ENCODE assay signal across 1 cellular context in genomic region chr4:2755821-2756690, GRCh38.
TF ChIP-seq lines count a peak whose summit lies in the region.

A gene with protein sequence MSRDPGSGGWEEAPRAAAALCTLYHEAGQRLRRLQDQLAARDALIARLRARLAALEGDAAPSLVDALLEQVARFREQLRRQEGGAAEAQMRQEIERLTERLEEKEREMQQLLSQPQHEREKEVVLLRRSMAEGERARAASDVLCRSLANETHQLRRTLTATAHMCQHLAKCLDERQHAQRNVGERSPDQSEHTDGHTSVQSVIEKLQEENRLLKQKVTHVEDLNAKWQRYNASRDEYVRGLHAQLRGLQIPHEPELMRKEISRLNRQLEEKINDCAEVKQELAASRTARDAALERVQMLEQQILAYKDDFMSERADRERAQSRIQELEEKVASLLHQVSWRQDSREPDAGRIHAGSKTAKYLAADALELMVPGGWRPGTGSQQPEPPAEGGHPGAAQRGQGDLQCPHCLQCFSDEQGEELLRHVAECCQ (minus strand): TSS chr4:2756336. CDS start chr4:2756289, 47 bp downstream.

TF ChIP-seq in GM12878, 131 proteins besides CTCF, POLR2A, EP300 and RAD21 (continued from another document):
- TF ChIP-seq, protein P1, sequence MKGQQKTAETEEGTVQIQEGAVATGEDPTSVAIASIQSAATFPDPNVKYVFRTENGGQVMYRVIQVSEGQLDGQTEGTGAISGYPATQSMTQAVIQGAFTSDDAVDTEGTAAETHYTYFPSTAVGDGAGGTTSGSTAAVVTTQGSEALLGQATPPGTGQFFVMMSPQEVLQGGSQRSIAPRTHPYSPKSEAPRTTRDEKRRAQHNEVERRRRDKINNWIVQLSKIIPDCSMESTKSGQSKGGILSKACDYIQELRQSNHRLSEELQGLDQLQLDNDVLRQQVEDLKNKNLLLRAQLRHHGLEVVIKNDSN (IDR thresholded peaks at IDR 0.05; ENCODE audit: borderline replicate concordance, extremely low read length, insufficient read depth, low read depth, low read length) = no peak
- TF ChIP-seq RCOR1 (conservative IDR thresholded peaks at IDR 0.05; ENCODE audit: low read depth, low read length) = no peak
- 0 out of 2 replicates have a peak, but pooled peaks have one; percentile 4 for TF ChIP-seq SMC3 (IDR thresholded peaks at IDR 0.05; ENCODE audit: borderline replicate concordance, low read length)
- no peak for TF ChIP-seq KAT2A (conservative IDR thresholded peaks at IDR 0.05; ENCODE audit: control insufficient read depth, low read depth, low read length)
- TF ChIP-seq, protein P2, sequence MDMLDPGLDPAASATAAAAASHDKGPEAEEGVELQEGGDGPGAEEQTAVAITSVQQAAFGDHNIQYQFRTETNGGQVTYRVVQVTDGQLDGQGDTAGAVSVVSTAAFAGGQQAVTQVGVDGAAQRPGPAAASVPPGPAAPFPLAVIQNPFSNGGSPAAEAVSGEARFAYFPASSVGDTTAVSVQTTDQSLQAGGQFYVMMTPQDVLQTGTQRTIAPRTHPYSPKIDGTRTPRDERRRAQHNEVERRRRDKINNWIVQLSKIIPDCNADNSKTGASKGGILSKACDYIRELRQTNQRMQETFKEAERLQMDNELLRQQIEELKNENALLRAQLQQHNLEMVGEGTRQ (IDR thresholded peaks at IDR 0.05; ENCODE audit: borderline replicate concordance, low read depth, low read length) = no peak
- TF ChIP-seq, protein P3, sequence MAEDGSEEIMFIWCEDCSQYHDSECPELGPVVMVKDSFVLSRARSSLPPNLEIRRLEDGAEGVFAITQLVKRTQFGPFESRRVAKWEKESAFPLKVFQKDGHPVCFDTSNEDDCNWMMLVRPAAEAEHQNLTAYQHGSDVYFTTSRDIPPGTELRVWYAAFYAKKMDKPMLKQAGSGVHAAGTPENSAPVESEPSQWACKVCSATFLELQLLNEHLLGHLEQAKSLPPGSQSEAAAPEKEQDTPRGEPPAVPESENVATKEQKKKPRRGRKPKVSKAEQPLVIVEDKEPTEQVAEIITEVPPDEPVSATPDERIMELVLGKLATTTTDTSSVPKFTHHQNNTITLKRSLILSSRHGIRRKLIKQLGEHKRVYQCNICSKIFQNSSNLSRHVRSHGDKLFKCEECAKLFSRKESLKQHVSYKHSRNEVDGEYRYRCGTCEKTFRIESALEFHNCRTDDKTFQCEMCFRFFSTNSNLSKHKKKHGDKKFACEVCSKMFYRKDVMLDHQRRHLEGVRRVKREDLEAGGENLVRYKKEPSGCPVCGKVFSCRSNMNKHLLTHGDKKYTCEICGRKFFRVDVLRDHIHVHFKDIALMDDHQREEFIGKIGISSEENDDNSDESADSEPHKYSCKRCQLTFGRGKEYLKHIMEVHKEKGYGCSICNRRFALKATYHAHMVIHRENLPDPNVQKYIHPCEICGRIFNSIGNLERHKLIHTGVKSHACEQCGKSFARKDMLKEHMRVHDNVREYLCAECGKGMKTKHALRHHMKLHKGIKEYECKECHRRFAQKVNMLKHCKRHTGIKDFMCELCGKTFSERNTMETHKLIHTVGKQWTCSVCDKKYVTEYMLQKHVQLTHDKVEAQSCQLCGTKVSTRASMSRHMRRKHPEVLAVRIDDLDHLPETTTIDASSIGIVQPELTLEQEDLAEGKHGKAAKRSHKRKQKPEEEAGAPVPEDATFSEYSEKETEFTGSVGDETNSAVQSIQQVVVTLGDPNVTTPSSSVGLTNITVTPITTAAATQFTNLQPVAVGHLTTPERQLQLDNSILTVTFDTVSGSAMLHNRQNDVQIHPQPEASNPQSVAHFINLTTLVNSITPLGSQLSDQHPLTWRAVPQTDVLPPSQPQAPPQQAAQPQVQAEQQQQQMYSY (CRISPR knock-in tag; IDR thresholded peaks at IDR 0.05) = no peak
- 0 out of 2 replicates have a peak, but pooled peaks have one; percentile 62 for TF ChIP-seq STAT1 (conservative IDR thresholded peaks at IDR 0.05)
- TF ChIP-seq, protein P4, sequence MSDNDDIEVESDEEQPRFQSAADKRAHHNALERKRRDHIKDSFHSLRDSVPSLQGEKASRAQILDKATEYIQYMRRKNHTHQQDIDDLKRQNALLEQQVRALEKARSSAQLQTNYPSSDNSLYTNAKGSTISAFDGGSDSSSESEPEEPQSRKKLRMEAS (IDR thresholded peaks at IDR 0.05; ENCODE audit: low read depth, low read length) = peak; percentile 37; the same call in 1 of the 2 replicates
- no peak for TF ChIP-seq JUNB (IDR thresholded peaks at IDR 0.05)
- TF ChIP-seq HCFC1 (IDR thresholded peaks at IDR 0.05; ENCODE audit: low read length) = peak; percentile 30; the same call in 1 of the 2 replicates
- no peak for TF ChIP-seq CEBPB (IDR thresholded peaks at IDR 0.05; ENCODE audit: borderline replicate concordance in 1 of 2, low read depth in 2 of 2, low read length in 2 of 2)
- TF ChIP-seq TARDBP (IDR thresholded peaks at IDR 0.05; ENCODE audit: borderline replicate concordance) = no peak
